Comparison of ENCODE assay signal across 19 cellular contexts in the genomic region with DNA sequence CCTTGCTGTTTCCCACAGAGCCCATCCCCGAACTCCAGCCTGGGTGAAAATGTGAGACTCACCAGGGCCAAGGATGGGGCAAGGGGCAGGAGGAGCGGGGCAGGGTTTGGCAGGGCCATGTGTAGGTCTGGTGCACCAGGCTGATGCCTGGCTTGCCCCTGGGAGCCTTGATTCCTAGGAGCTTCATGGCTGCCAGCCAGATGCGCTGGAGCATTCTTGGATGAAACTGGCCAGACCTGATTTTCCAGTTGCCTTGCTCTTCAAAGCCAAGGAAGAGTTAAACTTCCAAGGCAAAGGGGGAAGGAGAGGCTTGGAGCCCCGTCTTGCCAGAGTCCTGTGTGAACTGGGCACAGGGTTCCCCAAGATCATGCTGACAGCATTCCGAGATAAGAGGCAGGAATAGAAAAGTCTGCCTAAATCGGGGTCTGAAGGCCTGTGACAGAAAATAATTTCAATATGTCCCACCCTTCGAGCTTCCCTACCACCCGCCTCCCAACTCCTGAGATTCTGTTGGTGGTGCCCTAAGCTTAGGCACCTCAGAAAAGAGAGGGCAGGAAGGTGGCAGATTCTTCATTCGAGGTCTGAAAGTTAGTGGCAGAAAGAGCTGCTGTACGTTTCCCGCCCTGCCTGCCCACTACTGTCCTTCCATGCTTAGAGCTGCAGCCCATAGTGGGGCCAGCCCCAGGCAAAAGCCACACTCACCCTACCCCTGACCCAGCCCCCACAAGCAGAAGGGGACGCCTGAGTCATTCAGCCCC. TPM values are rescaled to one million over a fixed set of nuclear protein-coding genes. Genes with fewer than 3 reads are reported as not detected.
A peak's percentile ranks its signal among the peaks of the same experiment; 100 is the strongest.
DNase-seq lines count a peak whose midpoint lies in the region; ATAC-seq and TF ChIP-seq lines count a peak whose summit lies in the region.
"Had no signal": no experiment of that assay in that cellular context is flagged by ENCODE, and none has a peak within 500 bp of the region (broad histone marks: within the 10 kb centered on the region; RNA-seq: fewer than 3 reads in every experiment).

No MANE protein-coding gene starts in this region.

- H3K4me2 ChIP-seq in neural progenitor cell, result no peak overlapping the region
- H3K4me2 ChIP-seq: BLaER1 treated with 17β-estradiol and CSF1 and Interleukin-3, amounts not matched to agents 10 nM and 100 nM; KMS-11 had no signal

- peaks cover 3% of the 10 kb centered on the region for H3K9me3 Mint-ChIP-seq in neural progenitor cell
- H3K9me3 Mint-ChIP-seq: activated B cell treated with CpG ODN at 0.5 μM for 24 hours had no signal

- H2AFZ ChIP-seq in neural progenitor cell (replicated peaks), result no peak overlapping the region

- no peaks in the 10 kb centered on the region for H3F3A ChIP-seq in neural progenitor cell (ENCODE audit: low read depth)

- H3K9me3 ChIP-seq in neural progenitor cell (ENCODE audit: low read depth), result no peaks in the 10 kb centered on the region

- H3K4me3 Mint-ChIP-seq in neural progenitor cell, result no peak overlapping the region
- H3K4me3 Mint-ChIP-seq: activated B cell treated with CpG ODN at 0.5 μM for 24 hours; activated CD8-positive, alpha-beta memory T cell treated with anti-CD3 and anti-CD28 coated beads, Interleukin-2, amount 10 ng/mL, durations not matched to agents 7 days and 5 days had no signal

- no peaks in the 10 kb centered on the region for H3K4me1 ChIP-seq in neural progenitor cell

- H3K36me3 Mint-ChIP-seq in neural progenitor cell, result no peaks in the 10 kb centered on the region
- H3K36me3 Mint-ChIP-seq: activated CD8-positive, alpha-beta memory T cell treated with anti-CD3 and anti-CD28 coated beads, Interleukin-2, amount 10 ng/mL, durations not matched to agents 7 days and 5 days had no signal

- no peak overlapping the region for H3K9ac ChIP-seq in neural progenitor cell
- H3K9ac ChIP-seq: BLaER1 treated with 17β-estradiol and CSF1 and Interleukin-3, amounts not matched to agents 10 nM and 100 nM; KMS-11 had no signal

- peaks cover 3% of the 10 kb centered on the region for H3K27me3 Mint-ChIP-seq in neural progenitor cell (ENCODE audit: insufficient read depth, low read depth)
- H3K27me3 Mint-ChIP-seq: activated B cell treated with CpG ODN at 0.5 μM for 24 hours had no signal

- no peak overlapping the region for H3K27ac ChIP-seq in neural progenitor cell
- H3K27ac ChIP-seq: BLaER1 treated with 17β-estradiol and CSF1 and Interleukin-3, amounts not matched to agents 10 nM and 100 nM; brain microvascular endothelial cell; KMS-11 had no signal

- DNase-seq in H7 (peak; percentile 42), NCI-H510A treated with DMSO at 0.1 percent for 48 hours (lab: John Stamatoyannopoulos, UW) (peak; percentile 71), iPS DF 19.7 (ENCODE audit: low read depth, low spot score) (peak; percentile 63), renal cortical epithelial cell (ENCODE audit: low read depth) (peak; percentile 39), dermis blood vessel endothelial cell (no peak), T-helper 2 cell (no peak), neural progenitor cell (ENCODE audit: low spot score) (no peak)
- DNase-seq: activated B cell treated with CpG ODN at 0.5 μM for 24 hours; activated CD8-positive, alpha-beta memory T cell treated with anti-CD3 and anti-CD28 coated beads, Interleukin-2, amount 10 ng/mL, durations not matched to agents 7 days and 5 days; activated naive CD4-positive, alpha-beta T cell treated with Interleukin-2 at 50 U/mL for 16 hours; brain microvascular endothelial cell; effector CD8-positive, alpha-beta T cell; foreskin melanocyte; NCI-H1436 treated with DMSO at 0.1 percent for 48 hours; NCI-H774; stimulated activated CD4-positive, alpha-beta T cell treated with anti-CD3 and anti-CD28 coated beads, Interleukin-12 subunit alpha, Interleukin-12 subunit beta, amount 100 ng/mL, for 4 hours had no signal

- H3K4me1 Mint-ChIP-seq in neural progenitor cell, result no peaks in the 10 kb centered on the region
- H3K4me1 Mint-ChIP-seq: activated CD8-positive, alpha-beta memory T cell treated with anti-CD3 and anti-CD28 coated beads, Interleukin-2, amount 10 ng/mL, durations not matched to agents 7 days and 5 days had no signal

- no peak for TF ChIP-seq CTCF in neural progenitor cell (IDR thresholded peaks at IDR 0.05)

- H3K36me3 ChIP-seq in H7 (replicated peaks; ENCODE audit: control insufficient read depth, insufficient read depth, low read length) (no peaks in the 10 kb centered on the region), neural progenitor cell (no peaks in the 10 kb centered on the region)
- H3K36me3 ChIP-seq: BLaER1 treated with 17β-estradiol and CSF1 and Interleukin-3, amounts not matched to agents 10 nM and 100 nM; brain microvascular endothelial cell had no signal

- no peak overlapping the region for H3K4me3 ChIP-seq in H7 (ENCODE audit: insufficient read depth, low read depth, low read length)
- H3K4me3 ChIP-seq in neural progenitor cell, result no peak overlapping the region
- H3K4me3 ChIP-seq: BLaER1 treated with 17β-estradiol and CSF1 and Interleukin-3, amounts not matched to agents 10 nM and 100 nM had no signal

- H3K27me3 ChIP-seq in H7 (ENCODE audit: control insufficient read depth, insufficient read depth, low read length) (peaks cover 2% of the 10 kb centered on the region; the same call in 1 of the 2 replicates), neural progenitor cell (no peaks in the 10 kb centered on the region)
- H3K27me3 ChIP-seq: BLaER1 treated with 17β-estradiol and CSF1 and Interleukin-3, amounts not matched to agents 10 nM and 100 nM; brain microvascular endothelial cell had no signal

- no peak for ATAC-seq in HG02798 (IDR thresholded peaks at IDR 0.05; ENCODE audit: poor library complexity, unreplicated experiment)
- ATAC-seq: activated CD8-positive, alpha-beta memory T cell treated with anti-CD3 and anti-CD28 coated beads, Interleukin-2, amount 10 ng/mL, durations not matched to agents 7 days and 5 days had no signal

- H3K27ac Mint-ChIP-seq in neural progenitor cell, result no peak overlapping the region
- H3K27ac Mint-ChIP-seq: activated B cell treated with CpG ODN at 0.5 μM for 24 hours; activated CD8-positive, alpha-beta memory T cell treated with anti-CD3 and anti-CD28 coated beads, Interleukin-2, amount 10 ng/mL, durations not matched to agents 7 days and 5 days had no signal

- H4K20me1 ChIP-seq in neural progenitor cell (ENCODE audit: low read depth), result no peaks in the 10 kb centered on the region
- H4K20me1 ChIP-seq: BLaER1 treated with 17β-estradiol and CSF1 and Interleukin-3, amounts not matched to agents 10 nM and 100 nM had no signal

- H3K79me2 ChIP-seq in neural progenitor cell (ENCODE audit: low read depth), result no peaks in the 10 kb centered on the region

RNA-seq across cellular contexts. Expression of a gene that starts 20.4 kb away (rescaled TPM):
- under 0.01 TPM in 2 replicates for total RNA-seq in H7 (2014; rRNA removed; shearing (Covaris generic))
- total RNA-seq in renal cortical epithelial cell, result 0.17 and 0.89 TPM in 2 replicates
- under 0.01 TPM in 2 replicates for total RNA-seq in dermis blood vessel endothelial cell
- 0.36 and 0.37 TPM in 2 replicates for total RNA-seq in neural progenitor cell (ENCODE audit: low replicate concordance)
- total RNA-seq: activated CD8-positive, alpha-beta memory T cell treated with anti-CD3 and anti-CD28 coated beads, Interleukin-2, amount 10 ng/mL, durations not matched to agents 7 days and 5 days had no signal

Comparison
In these comparisons a context has a peak if more than half of its experiments do, and no peak if none do; other contexts are left out.
1. DNase-seq: peak in H7 (single experiment), NCI-H510A treated with DMSO at 0.1 percent for 48 hours (single experiment), iPS DF 19.7 (single experiment) and renal cortical epithelial cell (single experiment); none in dermis blood vessel endothelial cell (single experiment), T-helper 2 cell (0 of 5) and neural progenitor cell (single experiment).